ENCODE assay signal across 1 cellular context in genomic region chr1:161305872-161306519, GRCh38.
A peak's percentile ranks its signal among the peaks of the same experiment; 100 is the strongest.
TF ChIP-seq lines count a peak whose summit lies in the region.

No MANE protein-coding gene starts in this region.

TF ChIP-seq in K562, 482 proteins besides CTCF, POLR2A, EP300 and RAD21 (continued from another document and continues in another):
- TF ChIP-seq XRCC5 (IDR thresholded peaks at IDR 0.05; ENCODE audit: low read depth, low read length) = no peak
- TF ChIP-seq AFF1 (IDR thresholded peaks at IDR 0.05; ENCODE audit: low read depth in 1 of 2, partially characterized antibody in 2 of 2) = peak in 1 of 2 experiments; percentile 85
- no peak for TF ChIP-seq ILK (tag; IDR thresholded peaks at IDR 0.05; ENCODE audit: borderline replicate concordance, low read depth)
- peak; percentile 72; the same call in 1 of the 2 replicates for TF ChIP-seq CBFB (CRISPR knock-in tag; IDR thresholded peaks at IDR 0.05)
- TF ChIP-seq ZSCAN32 (CRISPR knock-in tag; IDR thresholded peaks at IDR 0.05) = no peak
- TF ChIP-seq, protein P1, sequence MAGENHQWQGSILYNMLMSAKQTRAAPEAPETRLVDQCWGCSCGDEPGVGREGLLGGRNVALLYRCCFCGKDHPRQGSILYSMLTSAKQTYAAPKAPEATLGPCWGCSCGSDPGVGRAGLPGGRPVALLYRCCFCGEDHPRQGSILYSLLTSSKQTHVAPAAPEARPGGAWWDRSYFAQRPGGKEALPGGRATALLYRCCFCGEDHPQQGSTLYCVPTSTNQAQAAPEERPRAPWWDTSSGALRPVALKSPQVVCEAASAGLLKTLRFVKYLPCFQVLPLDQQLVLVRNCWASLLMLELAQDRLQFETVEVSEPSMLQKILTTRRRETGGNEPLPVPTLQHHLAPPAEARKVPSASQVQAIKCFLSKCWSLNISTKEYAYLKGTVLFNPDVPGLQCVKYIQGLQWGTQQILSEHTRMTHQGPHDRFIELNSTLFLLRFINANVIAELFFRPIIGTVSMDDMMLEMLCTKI (IDR thresholded peaks at IDR 0.05; ENCODE audit: partially characterized antibody) = no peak
- TF ChIP-seq NCOA4 (IDR thresholded peaks at IDR 0.05; ENCODE audit: partially characterized antibody) = no peak
- TF ChIP-seq ZNF224 (CRISPR knock-in tag; IDR thresholded peaks at IDR 0.05) = no peak
- TF ChIP-seq EHMT2 (IDR thresholded peaks at IDR 0.05) = no peak
- TF ChIP-seq ZKSCAN8 (CRISPR knock-in tag; IDR thresholded peaks at IDR 0.05) = no peak
- no peak for TF ChIP-seq PHB2 (IDR thresholded peaks at IDR 0.05; ENCODE audit: low read depth)
- no peak for TF ChIP-seq NFE2 (IDR thresholded peaks at IDR 0.05; ENCODE audit: low read depth)
- TF ChIP-seq PML (IDR thresholded peaks at IDR 0.05; ENCODE audit: low read length) = no peak
- TF ChIP-seq, protein P2, sequence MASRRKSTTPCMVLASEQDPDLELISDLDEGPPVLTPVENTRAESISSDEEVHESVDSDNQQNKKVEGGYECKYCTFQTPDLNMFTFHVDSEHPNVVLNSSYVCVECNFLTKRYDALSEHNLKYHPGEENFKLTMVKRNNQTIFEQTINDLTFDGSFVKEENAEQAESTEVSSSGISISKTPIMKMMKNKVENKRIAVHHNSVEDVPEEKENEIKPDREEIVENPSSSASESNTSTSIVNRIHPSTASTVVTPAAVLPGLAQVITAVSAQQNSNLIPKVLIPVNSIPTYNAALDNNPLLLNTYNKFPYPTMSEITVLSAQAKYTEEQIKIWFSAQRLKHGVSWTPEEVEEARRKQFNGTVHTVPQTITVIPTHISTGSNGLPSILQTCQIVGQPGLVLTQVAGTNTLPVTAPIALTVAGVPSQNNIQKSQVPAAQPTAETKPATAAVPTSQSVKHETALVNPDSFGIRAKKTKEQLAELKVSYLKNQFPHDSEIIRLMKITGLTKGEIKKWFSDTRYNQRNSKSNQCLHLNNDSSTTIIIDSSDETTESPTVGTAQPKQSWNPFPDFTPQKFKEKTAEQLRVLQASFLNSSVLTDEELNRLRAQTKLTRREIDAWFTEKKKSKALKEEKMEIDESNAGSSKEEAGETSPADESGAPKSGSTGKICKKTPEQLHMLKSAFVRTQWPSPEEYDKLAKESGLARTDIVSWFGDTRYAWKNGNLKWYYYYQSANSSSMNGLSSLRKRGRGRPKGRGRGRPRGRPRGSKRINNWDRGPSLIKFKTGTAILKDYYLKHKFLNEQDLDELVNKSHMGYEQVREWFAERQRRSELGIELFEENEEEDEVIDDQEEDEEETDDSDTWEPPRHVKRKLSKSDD (conservative IDR thresholded peaks at IDR 0.05; ENCODE audit: low read length) = no peak
- peak; percentile 70 for TF ChIP-seq GABPA (tag; conservative IDR thresholded peaks at IDR 0.05; ENCODE audit: low read depth)
- no peak for TF ChIP-seq ZFP36 (IDR thresholded peaks at IDR 0.05; ENCODE audit: low read depth, low read length, partially characterized antibody)
- TF ChIP-seq, protein P3, sequence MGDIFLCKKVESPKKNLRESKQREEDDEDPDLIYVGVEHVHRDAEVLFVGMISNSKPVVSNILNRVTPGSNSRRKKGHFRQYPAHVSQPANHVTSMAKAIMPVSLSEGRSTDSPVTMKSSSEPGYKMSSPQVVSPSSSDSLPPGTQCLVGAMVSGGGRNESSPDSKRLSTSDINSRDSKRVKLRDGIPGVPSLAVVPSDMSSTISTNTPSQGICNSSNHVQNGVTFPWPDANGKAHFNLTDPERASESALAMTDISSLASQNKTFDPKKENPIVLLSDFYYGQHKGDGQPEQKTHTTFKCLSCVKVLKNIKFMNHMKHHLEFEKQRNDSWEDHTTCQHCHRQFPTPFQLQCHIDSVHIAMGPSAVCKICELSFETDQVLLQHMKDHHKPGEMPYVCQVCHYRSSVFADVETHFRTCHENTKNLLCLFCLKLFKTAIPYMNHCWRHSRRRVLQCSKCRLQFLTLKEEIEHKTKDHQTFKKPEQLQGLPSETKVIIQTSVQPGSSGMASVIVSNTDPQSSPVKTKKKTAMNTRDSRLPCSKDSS (IDR thresholded peaks at IDR 0.05; ENCODE audit: low read depth, partially characterized antibody) = no peak
- TF ChIP-seq NFATC3 (IDR thresholded peaks at IDR 0.05) = no peak
- TF ChIP-seq SMC3 (conservative IDR thresholded peaks at IDR 0.05; ENCODE audit: insufficient read depth, low read depth, low read length) = 0 out of 2 replicates have a peak, but pooled peaks have one; percentile 3
- no peak for TF ChIP-seq IRF2 (CRISPR knock-in tag; IDR thresholded peaks at IDR 0.05)
- no peak for TF ChIP-seq PCBP2 (IDR thresholded peaks at IDR 0.05; ENCODE audit: low read depth, low read length, poor library complexity, severe bottlenecking)
- TF ChIP-seq NR1H2 (CRISPR knock-in tag; IDR thresholded peaks at IDR 0.05) = no peak
- TF ChIP-seq CBX8 (IDR thresholded peaks at IDR 0.05; ENCODE audit: borderline replicate concordance, extremely low read depth, low read depth, low read length, poor library complexity, severe bottlenecking) = no peak
- no peak for TF ChIP-seq PBX2 (CRISPR knock-in tag; IDR thresholded peaks at IDR 0.05; ENCODE audit: low read depth)
- TF ChIP-seq PBX2 (tag; conservative IDR thresholded peaks at IDR 0.05; ENCODE audit: low read depth) = no peak
- no peak for TF ChIP-seq PHB (CRISPR knock-in tag; IDR thresholded peaks at IDR 0.05)
- TF ChIP-seq ZNF583 (CRISPR knock-in tag; IDR thresholded peaks at IDR 0.05) = no peak
- no peak for TF ChIP-seq TAL1 (IDR thresholded peaks at IDR 0.05)
- no peak for TF ChIP-seq SRSF3 (IDR thresholded peaks at IDR 0.05; ENCODE audit: insufficient read depth, low read length)
- no peak for TF ChIP-seq ZNF408 (CRISPR knock-in tag; IDR thresholded peaks at IDR 0.05; ENCODE audit: low read depth)
- TF ChIP-seq HNRNPLL (IDR thresholded peaks at IDR 0.05; ENCODE audit: low read depth, low read length, poor library complexity, severe bottlenecking) = no peak
- no peak for TF ChIP-seq SIX5 (IDR thresholded peaks at IDR 0.05; ENCODE audit: borderline replicate concordance in 1 of 2, insufficient read depth in 1 of 2, low read depth in 1 of 2, low read length in 2 of 2)
- no peak for TF ChIP-seq LEF1 (IDR thresholded peaks at IDR 0.05)
- TF ChIP-seq ETV6 (IDR thresholded peaks at IDR 0.05; ENCODE audit: borderline replicate concordance in 1 of 2, low read depth in 2 of 2, low read length in 1 of 2) = no peak
- TF ChIP-seq ETV6 (CRISPR knock-in tag; IDR thresholded peaks at IDR 0.05; ENCODE audit: borderline replicate concordance) = no peak
- TF ChIP-seq, protein P4, sequence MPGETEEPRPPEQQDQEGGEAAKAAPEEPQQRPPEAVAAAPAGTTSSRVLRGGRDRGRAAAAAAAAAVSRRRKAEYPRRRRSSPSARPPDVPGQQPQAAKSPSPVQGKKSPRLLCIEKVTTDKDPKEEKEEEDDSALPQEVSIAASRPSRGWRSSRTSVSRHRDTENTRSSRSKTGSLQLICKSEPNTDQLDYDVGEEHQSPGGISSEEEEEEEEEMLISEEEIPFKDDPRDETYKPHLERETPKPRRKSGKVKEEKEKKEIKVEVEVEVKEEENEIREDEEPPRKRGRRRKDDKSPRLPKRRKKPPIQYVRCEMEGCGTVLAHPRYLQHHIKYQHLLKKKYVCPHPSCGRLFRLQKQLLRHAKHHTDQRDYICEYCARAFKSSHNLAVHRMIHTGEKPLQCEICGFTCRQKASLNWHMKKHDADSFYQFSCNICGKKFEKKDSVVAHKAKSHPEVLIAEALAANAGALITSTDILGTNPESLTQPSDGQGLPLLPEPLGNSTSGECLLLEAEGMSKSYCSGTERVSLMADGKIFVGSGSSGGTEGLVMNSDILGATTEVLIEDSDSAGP (CRISPR knock-in tag; IDR thresholded peaks at IDR 0.05) = peak; percentile 52; the same call in 1 of the 2 replicates
- TF ChIP-seq CHD2 (IDR thresholded peaks at IDR 0.05; ENCODE audit: low read depth, low read length) = no peak
- TF ChIP-seq, protein P5, sequence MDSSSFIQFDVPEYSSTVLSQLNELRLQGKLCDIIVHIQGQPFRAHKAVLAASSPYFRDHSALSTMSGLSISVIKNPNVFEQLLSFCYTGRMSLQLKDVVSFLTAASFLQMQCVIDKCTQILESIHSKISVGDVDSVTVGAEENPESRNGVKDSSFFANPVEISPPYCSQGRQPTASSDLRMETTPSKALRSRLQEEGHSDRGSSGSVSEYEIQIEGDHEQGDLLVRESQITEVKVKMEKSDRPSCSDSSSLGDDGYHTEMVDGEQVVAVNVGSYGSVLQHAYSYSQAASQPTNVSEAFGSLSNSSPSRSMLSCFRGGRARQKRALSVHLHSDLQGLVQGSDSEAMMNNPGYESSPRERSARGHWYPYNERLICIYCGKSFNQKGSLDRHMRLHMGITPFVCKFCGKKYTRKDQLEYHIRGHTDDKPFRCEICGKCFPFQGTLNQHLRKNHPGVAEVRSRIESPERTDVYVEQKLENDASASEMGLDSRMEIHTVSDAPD (CRISPR knock-in tag; IDR thresholded peaks at IDR 0.05) = no peak
- no peak for TF ChIP-seq TARDBP (IDR thresholded peaks at IDR 0.05)
- no peak for TF ChIP-seq CUX1 (CRISPR knock-in tag; IDR thresholded peaks at IDR 0.05)
- TF ChIP-seq, protein P6, sequence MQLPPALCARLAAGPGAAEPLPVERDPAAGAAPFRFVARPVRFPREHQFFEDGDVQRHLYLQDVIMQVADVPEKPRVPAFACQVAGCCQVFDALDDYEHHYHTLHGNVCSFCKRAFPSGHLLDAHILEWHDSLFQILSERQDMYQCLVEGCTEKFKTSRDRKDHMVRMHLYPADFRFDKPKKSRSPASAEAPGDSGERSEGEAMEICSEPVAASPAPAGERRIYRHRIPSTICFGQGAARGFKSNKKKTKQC (CRISPR knock-in tag; IDR thresholded peaks at IDR 0.05) = no peak
